In the genomic region with DNA sequence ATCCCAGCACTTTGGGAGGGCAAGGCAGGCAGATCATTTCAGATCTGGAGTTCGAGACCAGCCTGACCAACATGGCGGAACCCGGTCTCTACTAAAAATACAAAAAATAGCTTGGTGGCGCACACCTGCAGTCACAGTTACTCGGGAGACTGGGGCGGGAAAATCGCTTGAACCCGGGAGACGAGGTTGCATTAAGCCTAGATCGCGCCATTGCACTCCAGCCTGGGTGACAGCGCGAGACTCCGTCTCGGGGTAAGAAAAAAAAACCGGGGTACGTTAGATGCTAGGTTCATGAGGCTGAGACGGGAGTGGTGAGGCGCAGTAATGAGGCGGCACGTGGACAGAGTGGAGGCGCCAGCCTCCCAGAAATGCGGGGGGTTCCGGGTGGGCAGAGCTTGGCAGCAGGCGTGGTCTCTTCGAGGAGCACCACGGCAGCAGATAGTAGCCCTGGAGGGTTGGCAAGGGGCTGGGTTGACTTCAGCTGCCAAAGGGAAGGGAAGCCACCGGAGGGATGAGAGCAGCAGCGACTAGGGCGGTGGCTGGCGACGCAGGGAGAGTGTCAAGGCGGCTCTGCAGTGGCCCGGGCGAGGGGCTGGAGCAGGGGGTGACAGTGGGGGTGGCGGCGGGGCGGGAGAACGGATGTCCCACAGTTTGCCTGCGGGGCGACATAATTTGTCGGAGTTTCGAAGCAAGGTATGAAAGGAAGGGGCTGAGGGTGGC, we compare ENCODE assay signal across 8 cellular contexts. TPM values are rescaled to one million over a fixed set of nuclear protein-coding genes. Genes with fewer than 3 reads are reported as not detected.
DNase-seq lines count a peak whose midpoint lies in the region; ATAC-seq and TF ChIP-seq lines count a peak whose summit lies in the region.

No MANE protein-coding gene starts in this region.

- H3K4me1 ChIP-seq in SJSA1 (replicated peaks) (peaks cover 24% of the 10 kb centered on the region), esophagus squamous epithelium (peaks cover 22 to 79% (median 30%) of the 10 kb centered on the region in 3 donors)

- no peak for ATAC-seq in GM19023 (IDR thresholded peaks at IDR 0.05; ENCODE audit: unreplicated experiment)
- no peak for ATAC-seq in GM21737 (IDR thresholded peaks at IDR 0.05; ENCODE audit: unreplicated experiment)
- ATAC-seq in HG03280 (IDR thresholded peaks at IDR 0.05; ENCODE audit: unreplicated experiment): no peak

- H3K4me1 Mint-ChIP-seq in progenitor cell of endocrine pancreas (ENCODE audit: low read depth): peaks cover 15% of the 10 kb centered on the region

- H3K36me3 ChIP-seq in SJSA1: peaks cover 72% of the 10 kb centered on the region
- H3K36me3 ChIP-seq in esophagus squamous epithelium: peaks cover 5 to 62% (median 24%) of the 10 kb centered on the region in 3 donors

- WGBS in esophagus squamous epithelium, 2 donors: 34 to 51% methylated on average over 28 to 43 of the region's 43 CpGs

- TF ChIP-seq POLR2A in esophagus squamous epithelium (IDR thresholded peaks at IDR 0.05): no peak

- no peak for TF ChIP-seq CTCF in GM12865 (IDR thresholded peaks at IDR 0.05; ENCODE audit: insufficient read depth, low read depth, low read length, missing control alignments)
- TF ChIP-seq CTCF in esophagus squamous epithelium (IDR thresholded peaks at IDR 0.05): no peak
- no peak for TF ChIP-seq CTCF in progenitor cell of endocrine pancreas (IDR thresholded peaks at IDR 0.05; ENCODE audit: unreplicated experiment)

- H3K4me3 Mint-ChIP-seq in progenitor cell of endocrine pancreas (ENCODE audit: low read depth): peak overlapping the region; percentile 91

- H3K27ac ChIP-seq in SJSA1 (no peak overlapping the region), esophagus squamous epithelium (peak overlapping the region; percentile 85 to 94 (median 90))

- H3K9me3 ChIP-seq in SJSA1 (replicated peaks) (no peaks in the 10 kb centered on the region), esophagus squamous epithelium (no peaks in the 10 kb centered on the region)

- H3K27me3 ChIP-seq in SJSA1 (replicated peaks) (no peaks in the 10 kb centered on the region), esophagus squamous epithelium (no peaks in the 10 kb centered on the region)

- peaks cover 16% of the 10 kb centered on the region for H3K36me3 Mint-ChIP-seq in progenitor cell of endocrine pancreas (ENCODE audit: insufficient read depth)

- no peaks in the 10 kb centered on the region for H3K27me3 Mint-ChIP-seq in progenitor cell of endocrine pancreas

- H3K9me3 Mint-ChIP-seq in progenitor cell of endocrine pancreas (ENCODE audit: low read depth): no peaks in the 10 kb centered on the region

- H3K27ac Mint-ChIP-seq in progenitor cell of endocrine pancreas: peak overlapping the region; percentile 84

- H3K4me3 ChIP-seq in GM12865 (ENCODE audit: low read depth, low read length) (peak overlapping the region; percentile 78), SJSA1 (peak overlapping the region; percentile 75), esophagus squamous epithelium (peak overlapping the region; percentile 77 to 93 (median 84))

- intact Hi-C loops in esophagus squamous epithelium (cut with DNase I): no loop called here

- DNase-seq in GM12865 (ENCODE audit: low read depth) (peak; percentile 44), SJSA1 (ENCODE audit: low read depth in 1 of 2, low spot score in 2 of 2) (no peak), esophagus squamous epithelium (lab: John Stamatoyannopoulos, UW) (no peak), progenitor cell of endocrine pancreas (ENCODE audit: low spot score, unreplicated experiment) (no peak), cerebellar cortex (ENCODE audit: low spot score) (no peak)

RNA-seq across cellular contexts. Expression of a gene that starts 0.8 kb away (rescaled TPM):
- total RNA-seq in SJSA1 (2014; rRNA removed; shearing (Covaris generic)): 184 and 203 TPM in 2 replicates
- total RNA-seq in esophagus squamous epithelium (100 to 1,000 TPM in 3 of 4 donors, 10 to 100 TPM in 1; 98.0 to 157 (median 116) TPM), progenitor cell of endocrine pancreas (104 and 109 TPM in 2 replicates)

RNA-seq across cellular contexts. Expression of a gene that starts 7.1 kb away (rescaled TPM):
- total RNA-seq in SJSA1 (2014; rRNA removed; shearing (Covaris generic)): 69.4 and 79.0 TPM in 2 replicates
- 100 to 1,000 TPM in 2 of 4 donors, 10 to 100 TPM in 2; 42.5 to 213 (median 104) TPM for total RNA-seq in esophagus squamous epithelium
- total RNA-seq in progenitor cell of endocrine pancreas: 381 and 386 TPM in 2 replicates

RNA-seq across cellular contexts. Expression of a gene that starts 14.8 kb away (rescaled TPM):
- not detected in 2 replicates for total RNA-seq in SJSA1 (2014; rRNA removed; shearing (Covaris generic))
- 10 to 100 TPM in 2 of 4 donors, 1 to 10 TPM in 2; 4.7 to 28.3 (median 14.4) TPM for total RNA-seq in esophagus squamous epithelium
- 15.1 and 18.1 TPM in 2 replicates for total RNA-seq in progenitor cell of endocrine pancreas

RNA-seq across cellular contexts. Expression of a gene that starts 29.2 kb away (rescaled TPM):
- 0.31 and 1.0 TPM in 2 replicates for total RNA-seq in SJSA1 (2014; rRNA removed; shearing (Covaris generic))
- total RNA-seq in esophagus squamous epithelium: 10 to 100 TPM; 20.0 to 55.0 (median 34.6) TPM
- total RNA-seq in progenitor cell of endocrine pancreas: 29.7 and 36.8 TPM in 2 replicates

RNA-seq across cellular contexts. Expression of a gene that starts 31.3 kb away (rescaled TPM):
- 180 and 360 TPM in 2 replicates for total RNA-seq in SJSA1 (2014; rRNA removed; shearing (Covaris generic))
- 100 to 1,000 TPM in 3 of 4 donors, 10 to 100 TPM in 1; 92.7 to 134 (median 123) TPM for total RNA-seq in esophagus squamous epithelium
- 107 TPM in 2 replicates for total RNA-seq in progenitor cell of endocrine pancreas
